In the genomic region with DNA sequence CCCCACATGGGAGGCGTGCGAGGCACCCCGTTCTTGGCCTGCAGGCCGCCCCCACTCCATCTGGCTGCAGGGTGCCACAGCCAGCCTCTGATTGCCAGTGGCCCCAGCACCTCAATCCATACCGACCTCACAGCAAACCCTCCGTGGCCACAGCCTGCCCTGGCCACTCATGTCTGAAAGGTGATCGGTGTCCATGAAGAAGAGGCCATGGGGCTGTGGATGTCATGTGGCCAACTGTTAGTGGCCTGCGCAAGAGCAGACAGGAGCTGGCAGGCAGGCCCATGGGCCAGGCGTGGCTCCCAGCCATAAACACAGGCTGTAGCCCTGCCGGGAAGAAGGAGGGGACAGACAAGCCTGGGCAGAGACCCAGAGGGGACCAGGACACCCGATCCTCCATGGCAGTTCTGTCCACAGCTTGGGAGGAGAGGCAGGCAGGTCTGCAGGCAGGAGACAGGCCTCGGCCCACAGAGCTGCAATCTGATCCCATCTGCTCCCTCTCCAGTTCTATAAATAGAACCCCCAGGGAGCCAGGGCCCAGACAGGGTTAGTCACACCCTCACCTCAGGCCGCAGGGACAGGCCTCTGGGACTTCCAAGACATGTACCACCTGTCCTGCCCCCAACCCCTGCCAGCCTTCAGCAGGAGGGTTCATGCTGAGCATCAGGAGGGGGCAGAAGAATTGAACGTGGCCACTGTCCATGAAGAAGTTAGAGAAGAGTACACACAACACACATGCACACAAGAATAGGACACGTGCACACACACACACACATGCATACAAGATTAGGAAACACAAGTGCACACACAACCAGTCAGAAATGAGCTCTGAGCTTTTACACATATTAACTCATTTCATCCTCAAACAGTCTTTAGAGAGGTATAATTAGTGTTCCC, we compare ENCODE assay signal across 8 cellular contexts. TPM values are rescaled to one million over a fixed set of nuclear protein-coding genes. Genes with fewer than 3 reads are reported as not detected.
A peak's percentile ranks its signal among the peaks of the same experiment; 100 is the strongest.
DNase-seq lines count a peak whose midpoint lies in the region; ATAC-seq and TF ChIP-seq lines count a peak whose summit lies in the region.

No MANE protein-coding gene starts in this region.

- H3K27me3 ChIP-seq in lung (ENCODE audit: control insufficient read depth, insufficient read depth): no peaks in the 10 kb centered on the region

- H3K4me1 ChIP-seq in lung (ENCODE audit: control insufficient read depth in 2 of 2, insufficient read depth in 2 of 2, low read length in 2 of 2): peaks cover 0 to 10% of the 10 kb centered on the region in 2 donors

- H3K36me3 ChIP-seq in lung (ENCODE audit: control insufficient read depth in 2 of 2, insufficient read depth in 2 of 2, low read length in 2 of 2): no peaks in the 10 kb centered on the region

- TF ChIP-seq CTCF in lung (IDR thresholded peaks at IDR 0.05; ENCODE audit: control extremely low read depth, extremely low read depth): no peak

- WGBS in lung, 2 donors: 67 to 78% methylated on average over 15 of the region's 15 CpGs

- ATAC-seq in lung (ENCODE audit: insufficient read depth, low FRiP score) (peak; percentile 64), sciatic nerve (no peak), GM21717 (IDR thresholded peaks at IDR 0.05; ENCODE audit: unreplicated experiment) (no peak), HG02763 (IDR thresholded peaks at IDR 0.05; ENCODE audit: unreplicated experiment) (no peak)

- H3K9me3 ChIP-seq in lung (ENCODE audit: control insufficient read depth in 2 of 2, insufficient read depth in 1 of 2, low read length in 1 of 2): peaks cover 0 to 3% of the 10 kb centered on the region in 2 donors

- H3K27ac ChIP-seq in lung (ENCODE audit: low read depth in 1 of 2, low read length in 1 of 2): peak overlapping the region in 1 of 2 donors; percentile 87

- intact Hi-C loops in sciatic nerve (cut with DNase I): no loop called here

- peak; percentile 82 for DNase-seq in D341Med (ENCODE audit: low spot score)
- DNase-seq in NCI-H2081 treated with DMSO at 0.1 percent for 48 hours (lab: John Stamatoyannopoulos, UW): peak; percentile 76
- peak; percentile 95 for DNase-seq in cerebellar cortex (ENCODE audit: low spot score)
- DNase-seq in lung (ENCODE audit: low spot score): peak; percentile 57
- DNase-seq in inferior parietal cortex (ENCODE audit: extremely low spot score): no peak
- DNase-seq in sciatic nerve (ENCODE audit: low spot score): no peak

- no peak overlapping the region for H3K4me3 ChIP-seq in lung

RNA-seq across cellular contexts. Expression of a gene that starts 16.9 kb away (rescaled TPM):
- 10 to 100 TPM in 1 of 2 donors, 1 to 10 TPM in 1; 4.3 to 47.8 TPM for total RNA-seq in lung
- polyA plus RNA-seq in lung: 10 to 100 TPM in 1 of 2 donors, 1 to 10 TPM in 1; 8.1 to 32.1 TPM
- total RNA-seq in sciatic nerve: 9.1 TPM

Comparison
In these comparisons a context has a peak if more than half of its experiments do, and no peak if none do; other contexts are left out.
1. DNase-seq: peak in D341Med (single experiment), NCI-H2081 treated with DMSO at 0.1 percent for 48 hours (single experiment), cerebellar cortex (single experiment) and lung (single experiment); none in inferior parietal cortex (single experiment) and sciatic nerve (single experiment).